ENCODE assay signal across 8 cellular contexts in the genomic region with DNA sequence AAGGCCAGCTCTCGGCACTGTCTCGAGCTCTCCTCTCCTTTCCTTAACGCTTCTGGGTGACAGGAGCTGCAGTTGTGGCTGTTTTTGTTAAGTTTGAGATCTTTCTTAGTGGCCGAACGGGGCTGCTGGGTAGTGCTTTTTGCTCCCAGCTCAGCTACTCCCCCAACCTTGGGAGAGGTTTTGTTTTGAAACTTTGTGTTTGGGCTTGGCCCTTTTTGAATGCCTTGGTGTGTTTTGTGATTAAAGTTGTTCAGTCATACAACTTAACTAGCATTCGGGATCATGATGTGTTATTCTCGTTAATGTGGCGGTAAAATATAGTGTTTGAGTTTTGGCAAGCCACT. TPM values are rescaled to one million over a fixed set of nuclear protein-coding genes. Genes with fewer than 3 reads are reported as not detected.
DNase-seq lines count a peak whose midpoint lies in the region; ATAC-seq and TF ChIP-seq lines count a peak whose summit lies in the region.

No MANE protein-coding gene starts in this region.

- H3K9ac ChIP-seq in HUES6 (ENCODE audit: low read length), result peak overlapping the region; percentile 96

- H3K27me3 ChIP-seq in HUES6 (ENCODE audit: control insufficient read depth, insufficient read depth, low read length) (no peaks in the 10 kb centered on the region), left lung (no peaks in the 10 kb centered on the region), tibial artery (no peaks in the 10 kb centered on the region)

- H3K36me3 ChIP-seq in HUES6 (ENCODE audit: control insufficient read depth, insufficient read depth, low read length), result peaks cover 17% of the 10 kb centered on the region
- H3K36me3 ChIP-seq in left lung, result peaks cover 0 to 3% of the 10 kb centered on the region in 2 donors
- peaks cover 0 to 9% (median 3%) of the 10 kb centered on the region in 3 donors for H3K36me3 ChIP-seq in tibial artery

- TF ChIP-seq CTCF in AG09309 (IDR thresholded peaks at IDR 0.05; ENCODE audit: control insufficient read depth, insufficient read depth, low read depth, low read length, missing control alignments), result no peak
- TF ChIP-seq CTCF in astrocyte of the spinal cord (IDR thresholded peaks at IDR 0.05; ENCODE audit: low read depth, low read length), result no peak
- no peak for TF ChIP-seq CTCF in left lung (IDR thresholded peaks at IDR 0.05)
- no peak for TF ChIP-seq CTCF in tibial artery (IDR thresholded peaks at IDR 0.05)

- H3K27ac ChIP-seq in HUES6 (ENCODE audit: low read depth, low read length) (peak overlapping the region; percentile 84), left lung (peak overlapping the region; percentile 97 to 98), tibial artery (peak overlapping the region; percentile 93 to 96)

- H3K4me1 ChIP-seq in HUES6 (ENCODE audit: control insufficient read depth, insufficient read depth, low read length) (peaks cover 13% of the 10 kb centered on the region; the same call in 1 of the 2 replicates), left lung (peaks cover 12 to 26% of the 10 kb centered on the region in 2 donors), tibial artery (peaks cover 0 to 76% (median 39%) of the 10 kb centered on the region in 4 donors)

- H3K4me3 ChIP-seq in AG09309 (ENCODE audit: control insufficient read depth, low read depth, low read length) (peak overlapping the region; percentile 65), HUES6 (ENCODE audit: low read depth, low read length) (peak overlapping the region; percentile 98), astrocyte of the spinal cord (ENCODE audit: low read depth, low read length) (peak overlapping the region; percentile 91), left lung (peak overlapping the region; percentile 78 to 86), tibial artery (peak overlapping the region; percentile 82 to 89)

- intact Hi-C loops in left lung (cut with DNase I), result no loop called here
- intact Hi-C loops in tibial artery (cut with DNase I; ENCODE audit: low total_unique reads), result no loop called here

- DNase-seq in AG09309 (ENCODE audit: low read depth) (no peak), astrocyte of the spinal cord (ENCODE audit: low read depth, low spot score) (no peak), left lung (no peak), tibial artery (no peak), MV-4-11 (lab: John Stamatoyannopoulos, UW) (no peak)

- no peak for ATAC-seq in left lung
- no peak for ATAC-seq in HG03196 (IDR thresholded peaks at IDR 0.05; ENCODE audit: unreplicated experiment)
- no peak for ATAC-seq in HG02973 (IDR thresholded peaks at IDR 0.05; ENCODE audit: unreplicated experiment)

- in situ Hi-C loops in astrocyte of the spinal cord (cut with HindIII; ENCODE audit: low sequenced_read_pairs), result no loop called here

- H3K9me3 ChIP-seq in HUES6 (ENCODE audit: control insufficient read depth, insufficient read depth, low read depth, low read length), result peaks cover 4% of the 10 kb centered on the region; the same call in 1 of the 2 replicates
- H3K9me3 ChIP-seq in left lung, result peaks cover 0 to 4% of the 10 kb centered on the region in 2 donors
- no peaks in the 10 kb centered on the region for H3K9me3 ChIP-seq in tibial artery

RNA-seq across cellular contexts. Expression of gene KDM3B, which starts 1.0 kb away (rescaled TPM):
- total RNA-seq in left lung, result 10 to 100 TPM; 47.5 to 50.4 TPM

RNA-seq across cellular contexts. Expression of gene FAM53C, which starts 15.5 kb away (rescaled TPM):
- total RNA-seq in left lung, result 10 to 100 TPM; 23.9 to 25.0 TPM

RNA-seq across cellular contexts. Expression of gene CDC25C, which starts 21.9 kb away (rescaled TPM):
- 1 to 10 TPM in 1 of 2 donors, under 1 TPM in 1; 0.34 to 2.0 TPM for total RNA-seq in left lung
